20 cellular contexts compared by ENCODE assay signal in the genomic region with DNA sequence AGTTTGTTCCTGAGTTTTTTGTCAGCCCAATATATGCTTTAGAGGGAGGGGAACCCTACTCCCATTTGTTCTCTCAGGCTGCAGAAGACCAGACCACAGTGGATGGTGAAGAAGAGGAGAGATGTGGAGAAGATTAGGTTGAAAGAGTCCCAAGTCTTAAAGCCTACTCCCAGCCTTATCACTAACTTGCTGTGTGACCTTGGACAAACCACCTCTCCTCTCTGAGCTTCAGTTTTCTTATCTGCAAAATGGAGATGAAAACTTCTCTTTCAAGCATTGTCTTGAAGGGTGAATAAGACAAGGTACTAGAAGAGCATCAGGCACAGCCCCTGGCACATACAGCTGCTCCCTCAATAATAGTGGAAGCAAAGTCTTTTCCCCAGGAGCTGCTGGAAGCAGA. TPM values are rescaled to one million over a fixed set of nuclear protein-coding genes. Genes with fewer than 3 reads are reported as not detected.
"Had no signal": no experiment of that assay in that cellular context is flagged by ENCODE, and none has a peak within 500 bp of the region (broad histone marks: within the 10 kb centered on the region; RNA-seq: fewer than 3 reads in every experiment).

No MANE protein-coding gene starts in this region.

- H3K4me3 ChIP-seq: esophagus muscularis mucosa, heart right ventricle, left lung, lower lobe of right lung, mucosa of descending colon, ovary, prostate gland, sigmoid colon, stomach, thyroid gland, upper lobe of right lung had no signal

- DNase-seq: activated gamma-delta T cell; amygdala; foreskin melanocyte; heart right ventricle; left lung; lower lobe of right lung; mucosa of descending colon; ovary; retina; sigmoid colon; small intestine; stimulated activated naive B cell treated with anti-CD40 and anti-IgM and Interleukin-4, amounts not matched to agents 10 μg/mL and 1 μg/mL and 100 μg/mL, for 72 hours; T-helper 9 cell; thyroid gland; upper lobe of right lung had no signal

- H3K27ac ChIP-seq: esophagus muscularis mucosa, heart right ventricle, left lung, lower lobe of right lung, ovary, prostate gland, sigmoid colon, thyroid gland, upper lobe of right lung, VCaP had no signal

- H3K27me3 ChIP-seq: ovary, thyroid gland had no signal

- H3K4me1 ChIP-seq: esophagus muscularis mucosa, heart right ventricle, left lung, lower lobe of right lung, prostate gland, sigmoid colon, thyroid gland, upper lobe of right lung had no signal

- H3K9me3 ChIP-seq: esophagus muscularis mucosa, heart right ventricle, left lung, lower lobe of right lung, mucosa of descending colon, ovary, prostate gland, sigmoid colon, stomach, thyroid gland, upper lobe of right lung had no signal

- ATAC-seq: heart right ventricle had no signal

- H3K36me3 ChIP-seq: esophagus muscularis mucosa, heart right ventricle, left lung, lower lobe of right lung, ovary, prostate gland, sigmoid colon, stomach, thyroid gland, upper lobe of right lung had no signal

RNA-seq across cellular contexts. Expression of a gene that starts 15.1 kb away (rescaled TPM):
- total RNA-seq: esophagus muscularis mucosa, left lung, lower lobe of right lung, mesenteric fat pad, mucosa of descending colon, prostate gland, sigmoid colon, stomach, thyroid gland, upper lobe of right lung had no signal
- polyA plus RNA-seq: heart right ventricle, sigmoid colon, small intestine, stomach had no signal
